9 cellular contexts compared by ENCODE assay signal in genomic region chr1:93662481-93663190, GRCh38. TPM values are rescaled to one million over a fixed set of nuclear protein-coding genes. Genes with fewer than 3 reads are reported as not detected.
DNase-seq lines count a peak whose midpoint lies in the region; ATAC-seq and TF ChIP-seq lines count a peak whose summit lies in the region.
"Had no signal": no experiment of that assay in that cellular context is flagged by ENCODE, and none has a peak within 500 bp of the region (broad histone marks: within the 10 kb centered on the region; RNA-seq: fewer than 3 reads in every experiment).

No MANE protein-coding gene starts in this region.

- H3K27me3 ChIP-seq in heart right ventricle (no peaks in the 10 kb centered on the region), upper lobe of left lung (no peaks in the 10 kb centered on the region), body of pancreas (no peaks in the 10 kb centered on the region)

- H3K27ac ChIP-seq in heart right ventricle: peak overlapping the region in 6 of 10 donors; percentile 3 to 56 (median 8)
- H3K27ac ChIP-seq in upper lobe of left lung: peak overlapping the region; percentile 26 to 68 (median 53)
- no peak overlapping the region for H3K27ac ChIP-seq in body of pancreas

- no peak overlapping the region for H3K4me3 ChIP-seq in heart right ventricle
- H3K4me3 ChIP-seq in cardiac fibroblast (replicated peaks in 1 of 2; ENCODE audit: low read depth in 2 of 2, low read length in 2 of 2): peak overlapping the region in 1 of 2 donors; percentile 30
- no peak overlapping the region for H3K4me3 ChIP-seq in upper lobe of left lung
- H3K4me3 ChIP-seq in body of pancreas: no peak overlapping the region

- 70 to 79% methylated on average over 7 of the region's 7 CpGs for WGBS in heart right ventricle, 2 donors
- WGBS in upper lobe of left lung, 2 donors: 67 to 75% methylated on average over 7 of the region's 7 CpGs
- WGBS in body of pancreas, 2 donors: 85% methylated on average over 7 of the region's 7 CpGs

- TF ChIP-seq CTCF in heart right ventricle (IDR thresholded peaks at IDR 0.05) (no peak), cardiac fibroblast (IDR thresholded peaks at IDR 0.05; ENCODE audit: low read depth, low read length) (no peak), upper lobe of left lung (IDR thresholded peaks at IDR 0.05) (no peak), body of pancreas (IDR thresholded peaks at IDR 0.05) (no peak)

- H3K36me3 ChIP-seq in heart right ventricle (peaks cover 0 to 17% (median 0%) of the 10 kb centered on the region in 9 donors), upper lobe of left lung (peaks cover 0 to 20% (median 2%) of the 10 kb centered on the region in 4 donors), body of pancreas (replicated peaks in 1 of 2; ENCODE audit: insufficient read depth in 1 of 2, low read depth in 2 of 2) (no peaks in the 10 kb centered on the region)

- H3K9me3 ChIP-seq in heart right ventricle: no peaks in the 10 kb centered on the region
- H3K9me3 ChIP-seq in upper lobe of left lung: no peaks in the 10 kb centered on the region
- no peaks in the 10 kb centered on the region for H3K9me3 ChIP-seq in body of pancreas

- intact Hi-C loops in heart right ventricle (cut with DNase I) (no loop called here), left ventricle myocardium superior (cut with micrococcal nuclease) (no loop called here), body of pancreas (cut with DNase I) (no loop called here)

- TF ChIP-seq EP300 in upper lobe of left lung (IDR thresholded peaks at IDR 0.05): no peak

- H3K4me1 ChIP-seq in heart right ventricle: peaks cover 0 to 91% (median 65%) of the 10 kb centered on the region in 9 donors
- peaks cover 26 to 50% (median 38%) of the 10 kb centered on the region in 4 donors for H3K4me1 ChIP-seq in upper lobe of left lung
- no peaks in the 10 kb centered on the region for H3K4me1 ChIP-seq in body of pancreas

- ATAC-seq in heart right ventricle (no peak), left ventricle myocardium superior (no peak), upper lobe of left lung (ENCODE audit: low FRiP score in 2 of 2) (no peak), body of pancreas (no peak)

- TF ChIP-seq POLR2A in upper lobe of left lung (IDR thresholded peaks at IDR 0.05) (no peak), body of pancreas (IDR thresholded peaks at IDR 0.05) (no peak)

- DNase-seq in heart right ventricle: no peak
- no peak for DNase-seq in left ventricle myocardium superior
- DNase-seq in cardiac fibroblast (ENCODE audit: low read depth in 2 of 2): peak; percentile 49 to 60
- DNase-seq in lung microvascular endothelial cell (ENCODE audit: low read depth in 2 of 2): peak; percentile 29 to 34
- DNase-seq in upper lobe of left lung: no peak
- DNase-seq in activated CD4-positive, alpha-beta T cell treated with anti-CD3 and anti-CD28 coated beads for 4 hours: no peak
- no peak for DNase-seq in body of pancreas
- no peak for DNase-seq in SHP77 (lab: John Stamatoyannopoulos, UW)
- DNase-seq: NCI-H446 had no signal

RNA-seq across cellular contexts. Expression of gene BCAR3, which starts 19.0 kb away (rescaled TPM):
- total RNA-seq in heart right ventricle (10 to 100 TPM in 9 of 10 donors, 1 to 10 TPM in 1; 8.3 to 36.0 (median 16.7) TPM), left ventricle myocardium superior (15.2 TPM), lung microvascular endothelial cell (24.6 and 34.1 TPM in 2 replicates), upper lobe of left lung (10 to 100 TPM; 26.3 to 48.8 (median 31.9) TPM), body of pancreas (10 to 100 TPM in 1 of 2 donors, 1 to 10 TPM in 1; 7.9 to 10.9 TPM)
- polyA plus RNA-seq in heart right ventricle: 10 to 100 TPM in 1 of 2 donors, 1 to 10 TPM in 1; 6.6 to 10.6 TPM

Comparison
In these comparisons a context has a peak if more than half of its experiments do, and no peak if none do; other contexts are left out.
1. DNase-seq: peak in cardiac fibroblast (2 of 2) and lung microvascular endothelial cell (2 of 2); none in heart right ventricle (0 of 2), left ventricle myocardium superior (single experiment), upper lobe of left lung (0 of 2), activated CD4-positive, alpha-beta T cell treated with anti-CD3 and anti-CD28 coated beads for 4 hours (0 of 2), body of pancreas (0 of 4) and SHP77 (0 of 2).
2. H3K27ac ChIP-seq: peak in heart right ventricle (6 of 10) and upper lobe of left lung (4 of 4); none in body of pancreas (0 of 4).